25 cellular contexts compared by ENCODE assay signal in genomic region chr3:121737644-121738043, GRCh38. TPM values are rescaled to one million over a fixed set of nuclear protein-coding genes. Genes with fewer than 3 reads are reported as not detected.
A peak's percentile ranks its signal among the peaks of the same experiment; 100 is the strongest.
DNase-seq lines count a peak whose midpoint lies in the region; ATAC-seq, FAIRE-seq and TF ChIP-seq lines count a peak whose summit lies in the region.
"Had no signal": no experiment of that assay in that cellular context is flagged by ENCODE, and none has a peak within 500 bp of the region (broad histone marks: within the 10 kb centered on the region; RNA-seq: fewer than 3 reads in every experiment).

No MANE protein-coding gene starts in this region.

- H3K79me2 ChIP-seq in SU-DHL-6 (ENCODE audit: insufficient read depth, low read length): peaks cover 4% of the 10 kb centered on the region; the same call in 1 of the 2 replicates
- H3K79me2 ChIP-seq in GM12878 (ENCODE audit: control insufficient read depth, insufficient read depth, low read length): peaks cover 39% of the 10 kb centered on the region

- no peaks in the 10 kb centered on the region for H3F3A ChIP-seq in SU-DHL-6 (ENCODE audit: insufficient read depth)

- TF ChIP-seq CTCF in SU-DHL-6 (IDR thresholded peaks at IDR 0.05; ENCODE audit: insufficient read depth, low read length, poor library complexity, severe bottlenecking): no peak
- TF ChIP-seq CTCF in GM12878 (IDR thresholded peaks at IDR 0.05 in 2 of 3, conservative IDR thresholded peaks at IDR 0.05 in 1 of 3; ENCODE audit: control insufficient read depth in 2 of 3, extremely low read depth in 1 of 3, insufficient read depth in 1 of 3, low read depth in 3 of 3, low read length in 3 of 3): no peak
- no peak for TF ChIP-seq CTCF in psoas muscle (IDR thresholded peaks at IDR 0.05)
- TF ChIP-seq CTCF in endodermal cell (conservative IDR thresholded peaks at IDR 0.05): no peak
- no peak for TF ChIP-seq CTCF in tibial nerve (IDR thresholded peaks at IDR 0.05)

- H3K27ac ChIP-seq in BLaER1 (no peak overlapping the region), SU-DHL-6 (ENCODE audit: low read depth, low read length) (no peak overlapping the region), GM12878 (ENCODE audit: control insufficient read depth, insufficient read depth) (no peak overlapping the region), psoas muscle (no peak overlapping the region), endodermal cell (ENCODE audit: low read depth, low read length) (no peak overlapping the region), tibial nerve (no peak overlapping the region)
- H3K27ac ChIP-seq: 22Rv1, A549 had no signal

- POLR2A ChIA-PET in GM12878 (lab: Charles Lee): interaction anchor here (0.9 kb wide), 1 partner anchor 11 kb away, joined by 3 read pairs; no protein-coding TSS in a partner anchor

- H2AFZ ChIP-seq in SU-DHL-6 (ENCODE audit: low read depth, low read length, severe bottlenecking) (no peak overlapping the region), GM12878 (ENCODE audit: control insufficient read depth, low read depth, low read length) (no peak overlapping the region)

- 0 out of 2 replicates have a peak overlapping the region, but pooled peaks have one; percentile 2 for H3K4me2 ChIP-seq in BLaER1
- H3K4me2 ChIP-seq in SU-DHL-6 (ENCODE audit: low read depth, low read length, poor library complexity, severe bottlenecking): peak overlapping the region; percentile 34
- 0 out of 2 replicates have a peak overlapping the region, but pooled peaks have one; percentile 3 for H3K4me2 ChIP-seq in GM12878 (ENCODE audit: control insufficient read depth, insufficient read depth)
- H3K4me2 ChIP-seq: A549 had no signal

- BruUV-seq in GM12878 (replicated peaks; lab: Mats Ljungman, UMichigan): no TSS peak

- H3K9me2 ChIP-seq in SU-DHL-6 (replicated peaks; ENCODE audit: insufficient read depth, low read length): no peaks in the 10 kb centered on the region

- no peaks in the 10 kb centered on the region for H3K27me3 ChIP-seq in BLaER1
- no peaks in the 10 kb centered on the region for H3K27me3 ChIP-seq in SU-DHL-6 (ENCODE audit: low read length)
- H3K27me3 ChIP-seq in GM12878 (replicated peaks in 1 of 2; ENCODE audit: control insufficient read depth in 2 of 2, insufficient read depth in 2 of 2, low read length in 1 of 2): no peaks in the 10 kb centered on the region
- no peaks in the 10 kb centered on the region for H3K27me3 ChIP-seq in psoas muscle (ENCODE audit: insufficient read depth in 3 of 3, low read length in 2 of 3)
- no peaks in the 10 kb centered on the region for H3K27me3 ChIP-seq in endodermal cell (ENCODE audit: control insufficient read depth, insufficient read depth, low read length, poor library complexity, severe bottlenecking)
- H3K27me3 ChIP-seq in tibial nerve: no peaks in the 10 kb centered on the region

- no peak for TF ChIP-seq RAD21 in GM12878 (IDR thresholded peaks at IDR 0.05; ENCODE audit: insufficient read depth, low read depth, low read length)

- SMC1A ChIA-PET in GM12878 (lab: Charles Lee; ENCODE audit: uncharacterized antibody, unreplicated experiment): interaction anchor here (1.2 kb wide), 1 partner anchor 10 kb away, joined by 3 read pairs; no protein-coding TSS in a partner anchor

- H3K36me3 ChIP-seq in BLaER1 (0 out of 2 replicates have a peak, but pooled peaks cover 4% of the 10 kb centered on the region), SU-DHL-6 (ENCODE audit: low read length) (no peaks in the 10 kb centered on the region), GM12878 (ENCODE audit: control insufficient read depth in 2 of 2, insufficient read depth in 2 of 2, low read length in 1 of 2) (no peaks in the 10 kb centered on the region; a peak in 1 of 4 replicates), psoas muscle (ENCODE audit: insufficient read depth in 1 of 2, low read depth in 1 of 2) (no peaks in the 10 kb centered on the region), endodermal cell (ENCODE audit: control insufficient read depth, insufficient read depth, low read length) (peaks cover 13% of the 10 kb centered on the region), tibial nerve (peaks cover 0 to 5% (median 0%) of the 10 kb centered on the region in 3 donors)

- RAD21 ChIA-PET in GM12878 (lab: Charles Lee; ENCODE audit: unreplicated experiment): interaction anchor here (1.2 to 1.3 kb wide), 2 partner anchors 10 to 11 kb away, joined by 3 read pairs; no protein-coding TSS in a partner anchor

- DNase-seq in GM12878 (ENCODE audit: low read depth, low spot score): no peak
- DNase-seq in psoas muscle: no peak
- DNase-seq in endodermal cell: no peak
- no peak for DNase-seq in tibial nerve (ENCODE audit: low spot score in 2 of 2)
- DNase-seq in activated CD4-positive, alpha-beta T cell treated with anti-CD3 and anti-CD28 coated beads, Interleukin-2, amount 50 U/mL, for 48 hours: no peak
- DNase-seq: AML-193; C1 segment of cervical spinal cord; CD4-positive, alpha-beta memory T cell; CD4-positive, CD25-positive, alpha-beta regulatory T cell; CD8-positive, alpha-beta memory T cell; COR-L47; DMS 273 treated with DMSO at 0.1 percent for 48 hours; DMS153; DMS53; DMS79; DND-41; GF-D8 had no signal

- FAIRE-seq in GM12878 (lab: Jason Lieb, UNC): no peak
- FAIRE-seq: A549, GM12892, GM18507 had no signal

- in situ Hi-C loops in GM12878 (cut with MboI): no loop called here

- H3K9me3 ChIP-seq in BLaER1: peaks cover 10% of the 10 kb centered on the region
- no peaks in the 10 kb centered on the region for H3K9me3 ChIP-seq in SU-DHL-6 (ENCODE audit: insufficient read depth, low read length)
- H3K9me3 ChIP-seq in GM12878 (replicated peaks; ENCODE audit: control insufficient read depth, insufficient read depth, low read length): peaks cover 1% of the 10 kb centered on the region; the same call in 2 of the 3 replicates
- H3K9me3 ChIP-seq in psoas muscle: peaks cover 4% of the 10 kb centered on the region
- H3K9me3 ChIP-seq in endodermal cell (ENCODE audit: control insufficient read depth, low read length): no peaks in the 10 kb centered on the region
- H3K9me3 ChIP-seq in tibial nerve: peaks cover 0 to 5% (median 2%) of the 10 kb centered on the region in 4 donors
- H3K9me3 ChIP-seq: A549 had no signal

- WGBS in GM12878 (ENCODE audit: insufficient coverage, insufficient replicate concordance, low lambda C conversion rate, missing lambda C conversion rate): 64% methylated on average over 4 of the region's 4 CpGs
- WGBS in psoas muscle, 3 donors: 72 to 90% (median 81%) methylated on average over 4 of the region's 4 CpGs
- WGBS in endodermal cell (ENCODE audit: insufficient coverage in 1 of 2, insufficient read length in 1 of 2), 2 experiments: 98 to 100% methylated on average over 1 to 4 of the region's 4 CpGs
- WGBS in tibial nerve, 2 donors: 95 to 97% methylated on average over 4 of the region's 4 CpGs

- TF ChIP-seq EP300 in GM12878 (IDR thresholded peaks at IDR 0.05; ENCODE audit: borderline replicate concordance in 1 of 2, control insufficient read depth in 1 of 2, low read depth in 2 of 2, low read length in 2 of 2) (no peak), tibial nerve (IDR thresholded peaks at IDR 0.05) (no peak)

- intact Hi-C loops in GM12878 (cut with micrococcal nuclease; ENCODE audit: unreplicated experiment) (no loop called here), psoas muscle (cut with DNase I) (no loop called here)

- H3K9ac ChIP-seq in BLaER1 (no peak overlapping the region), SU-DHL-6 (ENCODE audit: low read length) (no peak overlapping the region), GM12878 (ENCODE audit: control insufficient read depth, insufficient read depth, low read length) (no peak overlapping the region), endodermal cell (ENCODE audit: extremely low read depth, low read length, poor library complexity, severe bottlenecking) (no peak overlapping the region)

- peaks cover 4% of the 10 kb centered on the region for H3K9me3 Mint-ChIP-seq in endodermal cell

- H3K4me3 ChIP-seq in BLaER1: no peak overlapping the region
- H3K4me3 ChIP-seq in SU-DHL-6 (ENCODE audit: insufficient read depth, low read length, poor library complexity, severe bottlenecking): no peak overlapping the region
- no peak overlapping the region for H3K4me3 ChIP-seq in GM12878
- H3K4me3 ChIP-seq in psoas muscle: no peak overlapping the region
- no peak overlapping the region for H3K4me3 ChIP-seq in endodermal cell (ENCODE audit: low read length)
- no peak overlapping the region for H3K4me3 ChIP-seq in tibial nerve
- H3K4me3 ChIP-seq: A549 had no signal

- no peaks in the 10 kb centered on the region for H3K27me3 Mint-ChIP-seq in endodermal cell (ENCODE audit: insufficient read depth)
- H3K27me3 Mint-ChIP-seq: B cell; CD4-positive, alpha-beta memory T cell; CD4-positive, CD25-positive, alpha-beta regulatory T cell had no signal

- TF ChIP-seq POLR2A in GM12878 (IDR thresholded peaks at IDR 0.05; ENCODE audit: low read depth, low read length): no peak
- no peak for TF ChIP-seq POLR2A in tibial nerve (IDR thresholded peaks at IDR 0.05)

- no peak overlapping the region for H3K4me3 Mint-ChIP-seq in endodermal cell
- H3K4me3 Mint-ChIP-seq: B cell; CD14-positive monocyte; CD4-positive, CD25-positive, alpha-beta regulatory T cell; CD8-positive, alpha-beta memory T cell had no signal

- peaks cover 13% of the 10 kb centered on the region for H3K36me3 Mint-ChIP-seq in endodermal cell (ENCODE audit: low read depth)

- ATAC-seq in GM12878: no peak
- ATAC-seq in psoas muscle: peak in 3 of 4 donors; percentile 69 to 73 (median 73)
- ATAC-seq: A549 had no signal

- CTCF ChIA-PET in GM12878 (lab: Yijun Ruan, JAX): no interaction called here

- H4K20me1 ChIP-seq in BLaER1: 0 out of 2 replicates have a peak, but pooled peaks cover 4% of the 10 kb centered on the region
- peaks cover 3% of the 10 kb centered on the region; the same call in 1 of the 2 replicates for H4K20me1 ChIP-seq in SU-DHL-6 (ENCODE audit: low read depth, low read length)
- no peaks in the 10 kb centered on the region; the same call in 1 of the 2 replicates for H4K20me1 ChIP-seq in GM12878 (ENCODE audit: control insufficient read depth, insufficient read depth)

- H3K4me1 Mint-ChIP-seq in endodermal cell: no peaks in the 10 kb centered on the region

- no peak overlapping the region for H3K27ac Mint-ChIP-seq in endodermal cell
- H3K27ac Mint-ChIP-seq: B cell had no signal

- H3K4me1 ChIP-seq in BLaER1 (peaks cover 10% of the 10 kb centered on the region; the same call in 1 of the 2 replicates), GM12878 (ENCODE audit: control insufficient read depth, insufficient read depth, low read length) (peaks cover 30% of the 10 kb centered on the region), psoas muscle (peaks cover 5% of the 10 kb centered on the region), endodermal cell (ENCODE audit: control insufficient read depth, insufficient read depth, low read length) (no peaks in the 10 kb centered on the region), tibial nerve (peaks cover 0 to 11% (median 0%) of the 10 kb centered on the region in 4 donors)
- H3K4me1 ChIP-seq: A549 had no signal

RNA-seq across cellular contexts. Expression of gene GOLGB1, which starts 11.9 kb away (rescaled TPM):
- 54.1 and 61.2 TPM in 2 replicates for total RNA-seq in GM12878 (2013; cell fraction: nucleolus; rRNA removed)
- total RNA-seq in GM12878 (2014; rRNA removed) (18.9 and 19.9 TPM in 2 replicates), GM12878 (2014; rRNA removed; fragmentation: Illumina TruSeq; extraction: Trizol) (30.2 and 34.0 TPM in 2 replicates), GM12878 (2021) (24.7 and 26.7 TPM in 2 replicates), psoas muscle (10 to 100 TPM; 20.6 to 30.7 (median 23.6) TPM), endodermal cell (10 to 100 TPM; 47.8 to 53.0 TPM), tibial nerve (10 to 100 TPM; 54.0 to 70.6 (median 60.1) TPM)
- polyA plus RNA-seq in GM12878 (2011; ENCODE audit: low read depth): 15.8 TPM
- polyA plus RNA-seq in GM12878 (2011; rRNA removed) (18.8 and 25.7 TPM in 2 replicates), GM12878 (2014; fragmentation: Illumina TruSeq; extraction: Trizol) (26.3 and 27.1 TPM in 2 replicates), GM12878 (2014; fragmentation: Nextera tagmentation; extraction: Ambion mirVana) (1 to 10 TPM; 7.4 to 9.6 TPM), GM12878 (2014; rRNA removed) (13.2 and 15.9 TPM in 2 replicates), GM12878 (2016; fragmentation: Nextera tagmentation; extraction: Ambion mirVana) (10 to 100 TPM; 33.3 to 34.5 TPM), psoas muscle (10 to 100 TPM in 1 of 3 donors, 1 to 10 TPM in 2; 7.5 to 16.1 (median 7.7) TPM)
- 10.1 and 11.1 TPM in 2 replicates for polyA plus RNA-seq in GM12878 (2011; cell fraction: cytosol; rRNA removed)
- 28.7 and 31.5 TPM in 2 replicates for polyA plus RNA-seq in GM12878 (2011; cell fraction: nucleus; rRNA removed)
- polyA plus RNA-seq in GM12878 (2012): 20.3 and 23.3 TPM in 2 replicates
- 12.8 and 14.0 TPM in 2 replicates for polyA minus RNA-seq in GM12878 (2011; rRNA and poly(A)+ RNA removed)
- polyA minus RNA-seq in GM12878 (2011; cell fraction: cytosol; rRNA and poly(A)+ RNA removed): 8.7 and 15.7 TPM in 2 replicates
- 12.1 and 13.5 TPM in 2 replicates for polyA minus RNA-seq in GM12878 (2011; cell fraction: nucleus; rRNA and poly(A)+ RNA removed)
- 29.1 TPM for polyA plus RNA-seq in endodermal cell (2013, experiment 1 of 2)
- polyA plus RNA-seq in endodermal cell (2013, experiment 2 of 2): 31.2 TPM
